Comparison of ENCODE assay signal across 11 cellular contexts in the genomic region with DNA sequence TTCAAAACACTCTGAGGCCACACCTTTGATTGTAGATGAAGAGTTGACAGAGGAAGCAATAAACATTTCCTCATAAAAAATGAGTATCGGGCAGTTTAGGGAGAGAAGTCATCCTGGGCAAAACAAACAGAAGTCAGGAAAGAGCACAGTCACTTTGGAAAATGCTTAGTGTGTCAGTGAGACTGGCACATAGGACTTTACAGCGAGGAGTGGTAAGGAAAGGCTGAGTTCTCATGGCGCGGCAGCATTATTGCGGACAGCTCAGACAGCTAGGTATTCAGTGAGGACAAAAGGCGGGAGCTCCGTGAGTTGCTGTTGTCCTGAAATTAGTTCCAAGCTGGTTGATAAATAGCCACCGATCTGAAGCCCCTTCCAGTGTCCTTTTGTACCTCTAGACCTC.
"Had no signal": no experiment of that assay in that cellular context is flagged by ENCODE, and none has a peak within 500 bp of the region (broad histone marks: within the 10 kb centered on the region; RNA-seq: fewer than 3 reads in every experiment).

No MANE protein-coding gene starts in this region.

- H3K9me3 ChIP-seq: breast epithelium, ovary, sigmoid colon had no signal

- H3K27me3 ChIP-seq: breast epithelium, dorsolateral prefrontal cortex, ovary, sigmoid colon had no signal

- DNase-seq: activated naive CD4-positive, alpha-beta T cell; activated T-cell treated with anti-CD3 and anti-CD28 coated beads for 4 hours; anterior cingulate cortex; dorsolateral prefrontal cortex; ovary; sigmoid colon; stimulated activated CD4-positive, alpha-beta T cell treated with anti-CD3 and anti-CD28 coated beads, Interleukin-1b, Interleukin-23, amount 100 ng/mL, for 48 hours; T1000 had no signal

- H3K4me3 Mint-ChIP-seq: mesothelial cell of epicardium had no signal

- H3K27ac ChIP-seq: breast epithelium, dorsolateral prefrontal cortex, ovary, sigmoid colon had no signal

- H3K4me3 ChIP-seq: breast epithelium, dorsolateral prefrontal cortex, lung, ovary, sigmoid colon had no signal

- H3K36me3 Mint-ChIP-seq: mesothelial cell of epicardium had no signal

- H3K9me3 Mint-ChIP-seq: mesothelial cell of epicardium had no signal

- H3K36me3 ChIP-seq: breast epithelium, ovary, sigmoid colon had no signal

- H3K4me1 Mint-ChIP-seq: mesothelial cell of epicardium had no signal

- H3K4me1 ChIP-seq: breast epithelium, sigmoid colon had no signal

- H3K27ac Mint-ChIP-seq: mesothelial cell of epicardium had no signal
